In genomic region chr12:85468356-85469157, GRCh38 we compare ENCODE assay signal across 8 cellular contexts.
A peak's percentile ranks its signal among the peaks of the same experiment; 100 is the strongest.
DNase-seq lines count a peak whose midpoint lies in the region; ATAC-seq and TF ChIP-seq lines count a peak whose summit lies in the region.

No MANE protein-coding gene starts in this region.

- POLR2A ChIA-PET in naive thymus-derived CD8-positive, alpha-beta T cell (lab: Charles Lee): no interaction called here

- no peaks in the 10 kb centered on the region for H3K27me3 ChIP-seq in uterus

- TF ChIP-seq CTCF in C4-2B (conservative IDR thresholded peaks at IDR 0.05): peak; percentile 82
- peak; percentile 89 for TF ChIP-seq CTCF in fibroblast of pulmonary artery (IDR thresholded peaks at IDR 0.05; ENCODE audit: low read length, missing control alignments)
- TF ChIP-seq CTCF in uterus (IDR thresholded peaks at IDR 0.05): peak; percentile 58 to 69 (median 61)

- H3K9me3 ChIP-seq in uterus: no peaks in the 10 kb centered on the region

- DNase-seq in NCI-H2029 (lab: John Stamatoyannopoulos, UW) (peak; percentile 59), fibroblast of pulmonary artery (ENCODE audit: low read depth) (peak; percentile 82), uterus (no peak)
- peak; percentile 7 to 24 for DNase-seq in activated CD4-positive, alpha-beta T cell treated with anti-CD3 and anti-CD28 coated beads, Interleukin-2, amount 50 U/mL, for 48 hours
- DNase-seq in naive thymus-derived CD8-positive, alpha-beta T cell: peak in 4 of 10 donors; percentile 5 to 29 (median 15)

- H3K27ac Mint-ChIP-seq in naive thymus-derived CD8-positive, alpha-beta T cell: peak overlapping the region in 5 of 10 donors; percentile 30 to 84 (median 42)

- peak overlapping the region; percentile 49 for H3K4me3 ChIP-seq in fibroblast of pulmonary artery (replicated peaks; ENCODE audit: low read depth, low read length)
- H3K4me3 ChIP-seq in uterus: peak overlapping the region; percentile 18 to 24

- H3K4me1 ChIP-seq in uterus: no peaks in the 10 kb centered on the region

- peak overlapping the region; percentile 70 to 90 (median 84) for H3K4me3 Mint-ChIP-seq in naive thymus-derived CD8-positive, alpha-beta T cell

- ATAC-seq in GM18861 (IDR thresholded peaks at IDR 0.05; ENCODE audit: unreplicated experiment): peak; percentile 91
- ATAC-seq in HG03025 (IDR thresholded peaks at IDR 0.05; ENCODE audit: low FRiP score, unreplicated experiment): peak; percentile 92
- peak in 1 of 2 donors; percentile 33 for ATAC-seq in naive thymus-derived CD8-positive, alpha-beta T cell

- TF ChIP-seq POLR2A in uterus (IDR thresholded peaks at IDR 0.05): no peak

- peaks cover 0 to 13% (median 0%) of the 10 kb centered on the region in 5 donors for H3K27me3 Mint-ChIP-seq in naive thymus-derived CD8-positive, alpha-beta T cell

- peaks cover 0 to 6% (median 2%) of the 10 kb centered on the region in 9 donors for H3K9me3 Mint-ChIP-seq in naive thymus-derived CD8-positive, alpha-beta T cell

- H3K36me3 ChIP-seq in uterus: no peaks in the 10 kb centered on the region

- peaks cover 9 to 19% (median 15%) of the 10 kb centered on the region in 4 donors for H3K4me1 Mint-ChIP-seq in naive thymus-derived CD8-positive, alpha-beta T cell

- intact Hi-C loops in uterus (cut with DNase I; ENCODE audit: low total_unique reads): no loop called here

- no peaks in the 10 kb centered on the region for H3K36me3 Mint-ChIP-seq in naive thymus-derived CD8-positive, alpha-beta T cell

- no peak overlapping the region for H3K27ac ChIP-seq in C4-2B
- peak overlapping the region in 1 of 2 donors; percentile 33 for H3K27ac ChIP-seq in uterus

Comparison
In these comparisons a context has a peak if more than half of its experiments do, and no peak if none do; other contexts are left out.
1. DNase-seq: peak in NCI-H2029 (single experiment), activated CD4-positive, alpha-beta T cell treated with anti-CD3 and anti-CD28 coated beads, Interleukin-2, amount 50 U/mL, for 48 hours (2 of 2) and fibroblast of pulmonary artery (single experiment); none in uterus (0 of 2).
2. Peak in every context shown above with its lines, with median percentiles within 50 percentile points of each other: CTCF ChIP-seq.